15 cellular contexts compared by ENCODE assay signal in genomic region chr6:133854167-133854632, GRCh38. TPM values are rescaled to one million over a fixed set of nuclear protein-coding genes. Genes with fewer than 3 reads are reported as not detected.
DNase-seq lines count a peak whose midpoint lies in the region; ATAC-seq and TF ChIP-seq lines count a peak whose summit lies in the region.
"Had no signal": no experiment of that assay in that cellular context is flagged by ENCODE, and none has a peak within 500 bp of the region (broad histone marks: within the 10 kb centered on the region; RNA-seq: fewer than 3 reads in every experiment).

No MANE protein-coding gene starts in this region.

- no peak for ATAC-seq in activated CD8-positive, alpha-beta memory T cell treated with anti-CD3 and anti-CD28 coated beads, Interleukin-2, amount 10 ng/mL, durations not matched to agents 7 days and 5 days
- ATAC-seq in HG03442 (IDR thresholded peaks at IDR 0.05; ENCODE audit: unreplicated experiment): no peak
- ATAC-seq in HG03439 (IDR thresholded peaks at IDR 0.05; ENCODE audit: unreplicated experiment): no peak
- ATAC-seq: activated naive CD8-positive, alpha-beta T cell treated with anti-CD3 and anti-CD28 coated beads, Interleukin-2, amount 50 U/mL, for 24 hours; left lobe of liver had no signal

- CTCF ChIA-PET in activated CD8-positive, alpha-beta memory T cell treated with anti-CD3 and anti-CD28 coated beads, Interleukin-2, amount 10 ng/mL, durations not matched to agents 7 days and 5 days (lab: Charles Lee): interaction anchor here (1.5 kb wide), 1 partner anchor 37 kb away, joined by 3 read pairs; no protein-coding TSS in a partner anchor

- no peaks in the 10 kb centered on the region for H4K20me1 ChIP-seq in smooth muscle cell (ENCODE audit: low read depth)

- H3K27me3 ChIP-seq in NT2/D1 (ENCODE audit: insufficient read depth, insufficient read length): peaks cover 41% of the 10 kb centered on the region
- H3K27me3 ChIP-seq in smooth muscle cell (ENCODE audit: low read depth): peaks cover 63% of the 10 kb centered on the region

- no peaks in the 10 kb centered on the region for H3F3A ChIP-seq in smooth muscle cell (ENCODE audit: low read depth)

- DNase-seq in activated CD8-positive, alpha-beta memory T cell treated with anti-CD3 and anti-CD28 coated beads, Interleukin-2, amount 10 ng/mL, durations not matched to agents 7 days and 5 days: no peak
- DNase-seq in activated CD8-positive, alpha-beta memory T cell treated with anti-CD3 and anti-CD28 coated beads, Interleukin-2, amount 50 U/mL, for 48 hours: no peak
- no peak for DNase-seq in NT2/D1 (ENCODE audit: low read depth, low spot score)
- no peak for DNase-seq in smooth muscle cell (lab: John Stamatoyannopoulos, UW; ENCODE audit: unreplicated experiment)
- no peak for DNase-seq in DMS53 treated with DMSO at 0.1 percent for 48 hours (lab: John Stamatoyannopoulos, UW; ENCODE audit: unreplicated experiment)
- DNase-seq: activated CD8-positive, alpha-beta memory T cell treated with anti-CD3 and anti-CD28 coated beads, Interleukin-2, amount 50 U/mL, for 4 hours; activated naive CD8-positive, alpha-beta T cell treated with anti-CD3 and anti-CD28 coated beads, Interleukin-2, amount 50 U/mL, for 24 hours; cortex of kidney; NCI-H1436; tibial artery had no signal

- peaks cover 58% of the 10 kb centered on the region for H3K27me3 Mint-ChIP-seq in activated CD8-positive, alpha-beta memory T cell treated with anti-CD3 and anti-CD28 coated beads, Interleukin-2, amount 10 ng/mL, durations not matched to agents 7 days and 5 days

- H3K4me3 Mint-ChIP-seq in activated CD8-positive, alpha-beta memory T cell treated with anti-CD3 and anti-CD28 coated beads, Interleukin-2, amount 10 ng/mL, durations not matched to agents 7 days and 5 days: no peak overlapping the region
- H3K4me3 Mint-ChIP-seq: activated naive CD8-positive, alpha-beta T cell treated with anti-CD3 and anti-CD28 coated beads, Interleukin-2, amount 50 U/mL, for 24 hours; neural crest cell had no signal

- no peaks in the 10 kb centered on the region for H3K9me3 ChIP-seq in NT2/D1 (ENCODE audit: insufficient read depth, low read length)
- no peaks in the 10 kb centered on the region for H3K9me3 ChIP-seq in iPS-18c (ENCODE audit: control insufficient read depth, insufficient read depth, low read length)
- H3K9me3 ChIP-seq in smooth muscle cell (replicated peaks; ENCODE audit: low read depth): no peaks in the 10 kb centered on the region
- H3K9me3 ChIP-seq: tibial artery had no signal

- no peak for TF ChIP-seq CTCF in smooth muscle cell (IDR thresholded peaks at IDR 0.05; ENCODE audit: borderline replicate concordance, insufficient read depth, poor library complexity, severe bottlenecking)

- no peaks in the 10 kb centered on the region for H3K79me2 ChIP-seq in smooth muscle cell (ENCODE audit: low read depth)

- no peaks in the 10 kb centered on the region for H3K9me3 Mint-ChIP-seq in activated CD8-positive, alpha-beta memory T cell treated with anti-CD3 and anti-CD28 coated beads, Interleukin-2, amount 10 ng/mL, durations not matched to agents 7 days and 5 days (ENCODE audit: low read depth)

- H3K4me1 Mint-ChIP-seq in activated CD8-positive, alpha-beta memory T cell treated with anti-CD3 and anti-CD28 coated beads, Interleukin-2, amount 10 ng/mL, durations not matched to agents 7 days and 5 days: no peaks in the 10 kb centered on the region

- peak overlapping the region; percentile 42 for H3K27ac Mint-ChIP-seq in activated CD8-positive, alpha-beta memory T cell treated with anti-CD3 and anti-CD28 coated beads, Interleukin-2, amount 10 ng/mL, durations not matched to agents 7 days and 5 days
- H3K27ac Mint-ChIP-seq: activated naive CD8-positive, alpha-beta T cell treated with anti-CD3 and anti-CD28 coated beads, Interleukin-2, amount 50 U/mL, for 24 hours had no signal

- no peaks in the 10 kb centered on the region for H3K36me3 Mint-ChIP-seq in activated CD8-positive, alpha-beta memory T cell treated with anti-CD3 and anti-CD28 coated beads, Interleukin-2, amount 10 ng/mL, durations not matched to agents 7 days and 5 days

- H3K36me3 ChIP-seq in NT2/D1 (ENCODE audit: insufficient read depth, insufficient read length, low read length) (no peaks in the 10 kb centered on the region), smooth muscle cell (ENCODE audit: low read depth) (no peaks in the 10 kb centered on the region)
- H3K36me3 ChIP-seq: tibial artery had no signal

- no peak overlapping the region for H2AFZ ChIP-seq in smooth muscle cell (ENCODE audit: low read depth)

- H3K4me3 ChIP-seq in NT2/D1 (ENCODE audit: insufficient read length, low read depth) (peak overlapping the region; percentile 72), iPS-18c (ENCODE audit: insufficient read depth, low read depth, low read length) (peak overlapping the region; percentile 57), smooth muscle cell (no peak overlapping the region)
- H3K4me3 ChIP-seq: tibial artery had no signal

- H3K4me2 ChIP-seq in smooth muscle cell: peak overlapping the region; percentile 65

- 9% methylated on average over 17 of the region's 17 CpGs for WGBS in smooth muscle cell (ENCODE audit: low lambda C conversion rate)

- no peaks in the 10 kb centered on the region for H3K4me1 ChIP-seq in NT2/D1 (ENCODE audit: insufficient read depth, insufficient read length)
- peaks cover 11% of the 10 kb centered on the region for H3K4me1 ChIP-seq in smooth muscle cell (ENCODE audit: low read depth)

- no peak overlapping the region for H3K27ac ChIP-seq in smooth muscle cell (ENCODE audit: low read depth)
- H3K27ac ChIP-seq: tibial artery had no signal

- peak overlapping the region; percentile 50 for H3K9ac ChIP-seq in NT2/D1 (ENCODE audit: insufficient read length, low read depth)
- H3K9ac ChIP-seq in smooth muscle cell (ENCODE audit: low read depth): no peak overlapping the region

RNA-seq across cellular contexts. Expression of gene TCF21, which starts 34.7 kb away (rescaled TPM):
- total RNA-seq in activated CD8-positive, alpha-beta memory T cell treated with anti-CD3 and anti-CD28 coated beads, Interleukin-2, amount 10 ng/mL, durations not matched to agents 7 days and 5 days: not detected
- 1.2 and 1.3 TPM in 2 replicates for total RNA-seq in smooth muscle cell
- 2.4 and 3.3 TPM in 2 replicates for polyA plus RNA-seq in smooth muscle cell
- total RNA-seq: neural crest cell had no signal
